11 cellular contexts compared by ENCODE assay signal in genomic region chr5:176803943-176804498, GRCh38. TPM values are rescaled to one million over a fixed set of nuclear protein-coding genes. Genes with fewer than 3 reads are reported as not detected.
A peak's percentile ranks its signal among the peaks of the same experiment; 100 is the strongest.
DNase-seq lines count a peak whose midpoint lies in the region; ATAC-seq and TF ChIP-seq lines count a peak whose summit lies in the region.
"Had no signal": no experiment of that assay in that cellular context is flagged by ENCODE, and none has a peak within 500 bp of the region (broad histone marks: within the 10 kb centered on the region; RNA-seq: fewer than 3 reads in every experiment).

No MANE protein-coding gene starts in this region.

- 38% methylated on average over 8 of the region's 8 CpGs for WGBS in mammary epithelial cell (ENCODE audit: low coverage, missing lambda C conversion rate)

- H3K36me3 ChIP-seq in HCT116 (ENCODE audit: control insufficient read depth in 1 of 2, insufficient read depth in 2 of 2, low read length in 2 of 2) (no peaks in the 10 kb centered on the region), OCI-LY7 (ENCODE audit: insufficient read depth, low read length) (no peaks in the 10 kb centered on the region), mammary epithelial cell (ENCODE audit: insufficient read depth, low read length) (no peaks in the 10 kb centered on the region), mucosa of descending colon (ENCODE audit: low read depth) (no peaks in the 10 kb centered on the region)
- H3K36me3 ChIP-seq: thoracic aorta had no signal

- no peak for TF ChIP-seq RAD21 in HCT116 (IDR thresholded peaks at IDR 0.05; ENCODE audit: low read depth)

- no TSS peak for BruUV-seq in HCT116 (replicated peaks; lab: Mats Ljungman, UMichigan)
- no TSS peak for BruUV-seq in OCI-LY7 (replicated peaks; lab: Mats Ljungman, UMichigan)
- no TSS peak for BruUV-seq in mammary epithelial cell (replicated peaks; lab: Mats Ljungman, UMichigan)

- H3K27me3 ChIP-seq in HCT116 (ENCODE audit: insufficient read depth, low read length): peaks cover 38% of the 10 kb centered on the region; the same call in 1 of the 2 replicates
- peaks cover 10% of the 10 kb centered on the region for H3K27me3 ChIP-seq in mammary epithelial cell (ENCODE audit: insufficient read depth, low read length)
- H3K27me3 ChIP-seq: body of pancreas had no signal

- POLR2A ChIA-PET in HCT116 (lab: Charles Lee): no interaction called here
- POLR2A ChIA-PET in OCI-LY7 (lab: Charles Lee): no interaction called here

- dilution Hi-C loops in mammary epithelial cell (cut with HindIII; ENCODE audit: low sequenced_read_pairs): loop anchor here (5.0 kb wide), 3 partner anchors 53 to 83 kb away; no protein-coding TSS in a partner anchor

- in situ Hi-C loops in mammary epithelial cell (cut with MboI; ENCODE audit: low sequenced_read_pairs in 2 of 2): no loop called here
- in situ Hi-C loops in G401 (cut with HindIII; ENCODE audit: low sequenced_read_pairs): loop anchor here (5.0 kb wide), 1 partner anchor 67 kb away; no protein-coding TSS in a partner anchor

- no peak overlapping the region for H3K4me2 ChIP-seq in HCT116 (ENCODE audit: low read length)
- H3K4me2 ChIP-seq in OCI-LY7 (ENCODE audit: low read length): no peak overlapping the region
- no peak overlapping the region for H3K4me2 ChIP-seq in mammary epithelial cell (ENCODE audit: insufficient read depth, low read depth, low read length)

- no peak for TF ChIP-seq POLR2A in HCT116 (IDR thresholded peaks at IDR 0.05; ENCODE audit: borderline replicate concordance, extremely low read depth, insufficient read depth, insufficient read length)

- intact Hi-C loops in HCT116 (cut with micrococcal nuclease) (loop anchor here (10.0 kb wide), 1 partner anchor 949 kb away; no protein-coding TSS in a partner anchor), OCI-LY7 (cut with micrococcal nuclease; ENCODE audit: unreplicated experiment) (no loop called here), mammary epithelial cell (cut with micrococcal nuclease) (no loop called here), mucosa of descending colon (cut with DNase I, micrococcal nuclease) (no loop called here)

- H3K9ac ChIP-seq in HCT116 (ENCODE audit: low read length) (no peak overlapping the region), mammary epithelial cell (ENCODE audit: insufficient read depth, low read length) (no peak overlapping the region)
- H3K9ac ChIP-seq: parathyroid adenoma had no signal

- H3K27ac ChIP-seq in HCT116 (ENCODE audit: low read depth, low read length) (no peak overlapping the region), OCI-LY7 (ENCODE audit: low read depth, low read length, poor library complexity, severe bottlenecking) (no peak overlapping the region), mammary epithelial cell (ENCODE audit: insufficient read depth, low read depth, low read length) (no peak overlapping the region)
- H3K27ac ChIP-seq: body of pancreas, parathyroid adenoma, thoracic aorta had no signal

- H2AFZ ChIP-seq in HCT116 (ENCODE audit: low read depth, low read length, poor library complexity, severe bottlenecking) (no peak overlapping the region), OCI-LY7 (ENCODE audit: low read length) (no peak overlapping the region), mammary epithelial cell (ENCODE audit: low read depth, low read length) (no peak overlapping the region)
- H2AFZ ChIP-seq: parathyroid adenoma had no signal

- DNase-seq in HCT116 (ENCODE audit: low read depth, low spot score) (no peak), OCI-LY7 (ENCODE audit: low spot score) (peak; percentile 15), mammary epithelial cell (peak; percentile 43), mucosa of descending colon (peak in 1 of 3 donors; percentile 33), G401 (ENCODE audit: low spot score) (no peak), retina (no peak), DMS53 treated with DMSO at 0.1 percent for 48 hours (lab: John Stamatoyannopoulos, UW; ENCODE audit: unreplicated experiment) (no peak)
- DNase-seq: SW 1271 had no signal

- no peaks in the 10 kb centered on the region for H3K9me3 ChIP-seq in HCT116 (ENCODE audit: control insufficient read depth in 1 of 2, insufficient read depth in 1 of 2, low read depth in 1 of 2, low read length in 2 of 2)
- H3K9me3 ChIP-seq in OCI-LY7 (ENCODE audit: low read length): no peaks in the 10 kb centered on the region
- H3K9me3 ChIP-seq in mammary epithelial cell (replicated peaks; ENCODE audit: insufficient read depth, low read length): no peaks in the 10 kb centered on the region
- no peaks in the 10 kb centered on the region for H3K9me3 ChIP-seq in mucosa of descending colon
- H3K9me3 ChIP-seq: body of pancreas, thoracic aorta had no signal

- no peaks in the 10 kb centered on the region for H4K20me1 ChIP-seq in HCT116 (ENCODE audit: insufficient read depth)
- no peaks in the 10 kb centered on the region for H4K20me1 ChIP-seq in OCI-LY7 (ENCODE audit: insufficient read depth, low read length)
- H4K20me1 ChIP-seq in mammary epithelial cell (ENCODE audit: insufficient read depth, low read length): no peaks in the 10 kb centered on the region

- H3K9me2 ChIP-seq in HCT116 (ENCODE audit: insufficient read depth): no peaks in the 10 kb centered on the region
- H3K9me2 ChIP-seq in OCI-LY7 (ENCODE audit: insufficient read depth, low read length): no peaks in the 10 kb centered on the region

- H3K4me1 ChIP-seq in HCT116 (ENCODE audit: control insufficient read depth in 1 of 2, insufficient read depth in 2 of 2, low read length in 2 of 2) (no peaks in the 10 kb centered on the region), OCI-LY7 (ENCODE audit: insufficient read depth, low read length, poor library complexity, severe bottlenecking) (no peaks in the 10 kb centered on the region), mammary epithelial cell (ENCODE audit: insufficient read depth, low read length) (no peaks in the 10 kb centered on the region), mucosa of descending colon (ENCODE audit: low read depth) (no peaks in the 10 kb centered on the region)
- H3K4me1 ChIP-seq: body of pancreas, parathyroid adenoma had no signal

- TF ChIP-seq CTCF in HCT116 (IDR thresholded peaks at IDR 0.05 in 2 of 3, conservative IDR thresholded peaks at IDR 0.05 in 1 of 3; ENCODE audit: borderline replicate concordance in 1 of 3, insufficient read depth in 1 of 3, low read depth in 2 of 3, low read length in 2 of 3) (no peak), OCI-LY7 (conservative IDR thresholded peaks at IDR 0.05; ENCODE audit: low read length) (no peak), mammary epithelial cell (conservative IDR thresholded peaks at IDR 0.05 in 1 of 2, IDR thresholded peaks at IDR 0.05 in 1 of 2; ENCODE audit: extremely low read depth in 1 of 2, insufficient read depth in 1 of 2, low read depth in 1 of 2, low read length in 2 of 2) (no peak), mucosa of descending colon (IDR thresholded peaks at IDR 0.05) (no peak)

- H3K4me3 ChIP-seq in HCT116 (replicated peaks in 1 of 2; ENCODE audit: low read depth in 1 of 2, low read length in 2 of 2) (no peak overlapping the region), OCI-LY7 (ENCODE audit: low read depth, low read length, poor library complexity, severe bottlenecking) (no peak overlapping the region), mammary epithelial cell (replicated peaks in 1 of 3; ENCODE audit: insufficient read depth in 1 of 3, low read depth in 2 of 3, low read length in 3 of 3) (no peak overlapping the region), mucosa of descending colon (no peak overlapping the region)
- H3K4me3 ChIP-seq: body of pancreas, thoracic aorta had no signal

- RAD21 ChIA-PET in HCT116 (lab: Charles Lee; ENCODE audit: low non-redundant PET in 1 of 2, low total read pairs in 2 of 2, uncharacterized antibody in 2 of 2, unreplicated experiment in 2 of 2): no interaction called here

- ATAC-seq in HCT116: no peak
- peak; percentile 28 for ATAC-seq in mucosa of descending colon
- ATAC-seq: body of pancreas had no signal

- H3K79me2 ChIP-seq in HCT116 (ENCODE audit: insufficient read depth, low read length) (no peaks in the 10 kb centered on the region), OCI-LY7 (ENCODE audit: insufficient read depth, low read depth, low read length) (no peaks in the 10 kb centered on the region), mammary epithelial cell (ENCODE audit: insufficient read depth, low read length) (no peaks in the 10 kb centered on the region)
- H3K79me2 ChIP-seq: parathyroid adenoma had no signal

- CTCF ChIA-PET in HCT116 (lab: Charles Lee) (no interaction called here), OCI-LY7 (lab: Charles Lee; ENCODE audit: unreplicated experiment) (no interaction called here), mammary epithelial cell (lab: Charles Lee; ENCODE audit: low non-redundant PET) (no interaction called here)

TF ChIP-seq in HCT116, 20 proteins besides CTCF, POLR2A, EP300 and RAD21 (continues in another document):
- TF ChIP-seq REST (IDR thresholded peaks at IDR 0.05; ENCODE audit: low read depth): peak; percentile 94

RNA-seq across cellular contexts. Expression of gene UNC5A, which starts 6.3 kb away (rescaled TPM):
- total RNA-seq in HCT116 (2021; ENCODE audit: unreplicated experiment) (10.1 TPM), OCI-LY7 (2022) (not detected in 2 replicates), mammary epithelial cell (under 1 TPM in 1 of 2 donors, not detected in 1; 0.07 TPM), mucosa of descending colon (under 1 TPM in 2 of 3 donors, not detected in 1; 0.07 to 0.16 TPM)
- polyA plus RNA-seq in HCT116 (2012): 9.0 and 9.9 TPM in 2 replicates
- total RNA-seq in OCI-LY7 (2014; rRNA removed; shearing (Covaris generic)): not detected in 2 replicates
- polyA plus RNA-seq in mammary epithelial cell: 0.07 TPM
- polyA minus RNA-seq in mammary epithelial cell: not detected
- not detected in 2 replicates for total RNA-seq in G401 (2014; rRNA removed; shearing (Covaris generic))
- total RNA-seq: thoracic aorta had no signal

Comparison
In these comparisons a context has a peak if more than half of its experiments do, and no peak if none do; other contexts are left out.
1. DNase-seq: peak in OCI-LY7 (single experiment) and mammary epithelial cell (single experiment); none in HCT116 (single experiment), G401 (single experiment), retina (single experiment) and DMS53 treated with DMSO at 0.1 percent for 48 hours (single experiment).